Comparison of ENCODE assay signal across 1 cellular context in the genomic region with DNA sequence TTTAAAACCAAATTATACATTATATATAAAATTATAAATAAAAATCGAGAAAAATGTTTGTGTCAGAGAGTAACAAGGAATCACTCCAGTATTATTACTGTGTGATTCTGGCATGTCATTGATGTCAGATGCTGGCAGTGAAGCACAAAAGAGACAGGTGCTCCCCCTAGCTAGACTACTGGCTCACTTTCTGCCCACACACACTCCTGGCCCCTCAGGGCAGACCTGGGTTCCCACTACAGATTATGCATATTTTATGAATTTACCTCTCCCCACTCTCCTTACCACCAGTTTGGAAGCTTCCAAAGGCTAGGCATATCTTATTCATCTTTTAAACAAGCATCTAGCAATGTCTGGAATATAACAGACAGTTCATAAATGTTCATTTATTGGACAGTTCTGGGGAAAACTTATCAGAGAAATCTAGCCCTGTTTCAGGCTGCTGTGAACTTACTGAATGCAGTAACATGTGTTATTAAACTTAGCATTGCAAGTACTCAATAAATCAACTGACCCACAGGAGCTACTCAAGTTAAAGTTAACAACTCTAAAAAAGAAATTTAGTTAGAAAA.
TF ChIP-seq lines count a peak whose summit lies in the region.

No MANE protein-coding gene starts in this region.

TF ChIP-seq in WTC11, 78 proteins besides CTCF, POLR2A, EP300 and RAD21:
- TF ChIP-seq FOXP1 (CRISPR knock-in tag; IDR thresholded peaks at IDR 0.05; ENCODE audit: borderline replicate concordance) (no peak), HMGA2 (CRISPR knock-in tag; IDR thresholded peaks at IDR 0.05) (peak; percentile 60; the same call in 1 of the 2 replicates)
